ENCODE assay signal across 16 cellular contexts in the genomic region with DNA sequence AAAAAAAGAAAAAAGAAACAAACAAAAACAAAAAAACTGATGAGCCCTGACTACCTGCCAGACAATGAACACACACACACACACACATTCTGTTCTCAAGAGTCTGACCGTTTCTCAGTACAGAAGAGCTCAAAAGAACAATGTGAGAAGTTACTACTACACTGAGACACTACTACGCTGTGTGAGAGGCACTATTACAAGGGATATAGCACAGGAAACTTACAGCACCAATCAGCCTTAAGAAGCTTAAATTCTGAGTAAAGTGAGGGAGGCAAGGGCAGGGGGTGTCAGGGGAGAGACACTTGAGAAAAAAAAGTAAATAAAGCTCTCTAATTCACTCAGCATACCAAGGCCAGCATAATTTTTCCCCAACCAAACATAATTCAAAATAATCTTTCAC. TPM values are rescaled to one million over a fixed set of nuclear protein-coding genes. Genes with fewer than 3 reads are reported as not detected.
A peak's percentile ranks its signal among the peaks of the same experiment; 100 is the strongest.
DNase-seq lines count a peak whose midpoint lies in the region; ATAC-seq and TF ChIP-seq lines count a peak whose summit lies in the region.
"Had no signal": no experiment of that assay in that cellular context is flagged by ENCODE, and none has a peak within 500 bp of the region (broad histone marks: within the 10 kb centered on the region; RNA-seq: fewer than 3 reads in every experiment).

No MANE protein-coding gene starts in this region.

- intact Hi-C loops in activated CD8-positive, alpha-beta T cell treated with anti-CD3 and anti-CD28 coated beads for 36 hours (cut with micrococcal nuclease), result no loop called here

- no peaks in the 10 kb centered on the region for H3K9me3 Mint-ChIP-seq in activated CD8-positive, alpha-beta T cell treated with anti-CD3 and anti-CD28 coated beads for 36 hours
- no peaks in the 10 kb centered on the region for H3K9me3 Mint-ChIP-seq in activated CD8-positive, alpha-beta T cell treated with anti-CD3 and anti-CD28 coated beads, Interleukin-2, amount 10 ng/mL, durations not matched to agents 7 days and 5 days (ENCODE audit: insufficient read depth)
- no peaks in the 10 kb centered on the region for H3K9me3 Mint-ChIP-seq in memory B cell
- no peaks in the 10 kb centered on the region for H3K9me3 Mint-ChIP-seq in type B pancreatic cell
- H3K9me3 Mint-ChIP-seq: HFFc6 had no signal

- TF ChIP-seq CTCF in activated CD8-positive, alpha-beta T cell treated with anti-CD3 and anti-CD28 coated beads for 36 hours (IDR thresholded peaks at IDR 0.05), result no peak
- TF ChIP-seq CTCF in type B pancreatic cell (conservative IDR thresholded peaks at IDR 0.05), result no peak

- H3K27me3 Mint-ChIP-seq in activated CD8-positive, alpha-beta T cell treated with anti-CD3 and anti-CD28 coated beads for 36 hours, result no peaks in the 10 kb centered on the region
- no peaks in the 10 kb centered on the region for H3K27me3 Mint-ChIP-seq in activated CD8-positive, alpha-beta T cell treated with anti-CD3 and anti-CD28 coated beads, Interleukin-2, amount 10 ng/mL, durations not matched to agents 7 days and 5 days (ENCODE audit: low read depth)
- H3K27me3 Mint-ChIP-seq in memory B cell, result no peaks in the 10 kb centered on the region
- H3K27me3 Mint-ChIP-seq in type B pancreatic cell, result no peaks in the 10 kb centered on the region

- no peak for DNase-seq in activated CD8-positive, alpha-beta T cell treated with anti-CD3 and anti-CD28 coated beads for 36 hours
- no peak for DNase-seq in activated CD8-positive, alpha-beta T cell treated with anti-CD3 and anti-CD28 coated beads, Interleukin-2, amount 10 ng/mL, durations not matched to agents 7 days and 5 days
- peak; percentile 28 for DNase-seq in NCI-H82 treated with DMSO at 0.1 percent for 48 hours (lab: John Stamatoyannopoulos, UW; ENCODE audit: unreplicated experiment)
- DNase-seq in memory B cell (ENCODE audit: low spot score in 2 of 2), result no peak
- no peak for DNase-seq in type B pancreatic cell (ENCODE audit: extremely low spot score, unreplicated experiment)
- no peak for DNase-seq in GM19240 (ENCODE audit: insufficient read length, low spot score)
- no peak for DNase-seq in DMS53 (lab: John Stamatoyannopoulos, UW)
- no peak for DNase-seq in hypothalamus (lab: John Stamatoyannopoulos, UW)
- DNase-seq: C1 segment of cervical spinal cord, HFFc6, NCI-H1048, NCI-H2107, NCI-H774, Peyer's patch, Right ventricle myocardium superior had no signal

- POLR2A ChIA-PET in activated CD8-positive, alpha-beta T cell treated with anti-CD3 and anti-CD28 coated beads for 36 hours (lab: Charles Lee), result interaction anchor here (0.9 kb wide), 1 partner anchor 11 kb away, joined by 3 read pairs; no protein-coding TSS in a partner anchor
- POLR2A ChIA-PET in activated CD8-positive, alpha-beta T cell treated with anti-CD3 and anti-CD28 coated beads, Interleukin-2, amount 10 ng/mL, durations not matched to agents 7 days and 5 days (lab: Charles Lee), result no interaction called here

- CTCF ChIA-PET in activated CD8-positive, alpha-beta T cell treated with anti-CD3 and anti-CD28 coated beads for 36 hours (lab: Charles Lee), result interaction anchor here (1.3 kb wide), 1 partner anchor 14 kb away, joined by 3 read pairs; no protein-coding TSS in a partner anchor
- CTCF ChIA-PET in activated CD8-positive, alpha-beta T cell treated with anti-CD3 and anti-CD28 coated beads, Interleukin-2, amount 10 ng/mL, durations not matched to agents 7 days and 5 days (lab: Charles Lee), result interaction anchor here (0.7 kb wide), 2 partner anchors 187 to 376 kb away, joined by 4 read pairs; no protein-coding TSS in a partner anchor

- H3K4me1 Mint-ChIP-seq in activated CD8-positive, alpha-beta T cell treated with anti-CD3 and anti-CD28 coated beads for 36 hours (ENCODE audit: low read depth), result peaks cover 53% of the 10 kb centered on the region
- H3K4me1 Mint-ChIP-seq in activated CD8-positive, alpha-beta T cell treated with anti-CD3 and anti-CD28 coated beads, Interleukin-2, amount 10 ng/mL, durations not matched to agents 7 days and 5 days (ENCODE audit: low read depth), result peaks cover 6% of the 10 kb centered on the region
- peaks cover 25% of the 10 kb centered on the region for H3K4me1 Mint-ChIP-seq in memory B cell
- H3K4me1 Mint-ChIP-seq in type B pancreatic cell (ENCODE audit: unreplicated experiment), result peaks cover 17% of the 10 kb centered on the region

- peak overlapping the region; percentile 30 for H3K27ac Mint-ChIP-seq in activated CD8-positive, alpha-beta T cell treated with anti-CD3 and anti-CD28 coated beads for 36 hours
- H3K27ac Mint-ChIP-seq in activated CD8-positive, alpha-beta T cell treated with anti-CD3 and anti-CD28 coated beads, Interleukin-2, amount 10 ng/mL, durations not matched to agents 7 days and 5 days, result no peak overlapping the region
- H3K27ac Mint-ChIP-seq in memory B cell (peak overlapping the region; percentile 33), type B pancreatic cell (peak overlapping the region; percentile 15)
- H3K27ac Mint-ChIP-seq: HFFc6 had no signal

- peaks cover 23% of the 10 kb centered on the region for H3K36me3 Mint-ChIP-seq in activated CD8-positive, alpha-beta T cell treated with anti-CD3 and anti-CD28 coated beads for 36 hours (ENCODE audit: low read depth)
- H3K36me3 Mint-ChIP-seq in activated CD8-positive, alpha-beta T cell treated with anti-CD3 and anti-CD28 coated beads, Interleukin-2, amount 10 ng/mL, durations not matched to agents 7 days and 5 days (ENCODE audit: low read depth), result peaks cover 30% of the 10 kb centered on the region
- H3K36me3 Mint-ChIP-seq in memory B cell, result peaks cover 3% of the 10 kb centered on the region
- H3K36me3 Mint-ChIP-seq in type B pancreatic cell, result peaks cover 14% of the 10 kb centered on the region

- H3K4me3 Mint-ChIP-seq in activated CD8-positive, alpha-beta T cell treated with anti-CD3 and anti-CD28 coated beads for 36 hours, result no peak overlapping the region
- H3K4me3 Mint-ChIP-seq in activated CD8-positive, alpha-beta T cell treated with anti-CD3 and anti-CD28 coated beads, Interleukin-2, amount 10 ng/mL, durations not matched to agents 7 days and 5 days, result no peak overlapping the region
- H3K4me3 Mint-ChIP-seq in memory B cell, result no peak overlapping the region
- H3K4me3 Mint-ChIP-seq in type B pancreatic cell, result no peak overlapping the region
- H3K4me3 Mint-ChIP-seq: HFFc6 had no signal

- no peak for ATAC-seq in activated CD8-positive, alpha-beta T cell treated with anti-CD3 and anti-CD28 coated beads for 36 hours
- ATAC-seq in activated CD8-positive, alpha-beta T cell treated with anti-CD3 and anti-CD28 coated beads, Interleukin-2, amount 10 ng/mL, durations not matched to agents 7 days and 5 days, result no peak
- ATAC-seq in memory B cell (ENCODE audit: low read depth), result no peak
- ATAC-seq: K562 had no signal

RNA-seq across cellular contexts. Expression of gene WDR33, which starts 32.5 kb away (rescaled TPM):
- 10 to 100 TPM; 71.4 to 74.6 TPM for total RNA-seq in activated CD8-positive, alpha-beta T cell treated with anti-CD3 and anti-CD28 coated beads for 36 hours
- 10 to 100 TPM; 64.3 to 68.3 TPM for total RNA-seq in activated CD8-positive, alpha-beta T cell treated with anti-CD3 and anti-CD28 coated beads, Interleukin-2, amount 10 ng/mL, durations not matched to agents 7 days and 5 days
- 54.7 and 58.4 TPM in 2 replicates for total RNA-seq in type B pancreatic cell (ENCODE audit: low replicate concordance)
